24 cellular contexts compared by ENCODE assay signal in the genomic region with DNA sequence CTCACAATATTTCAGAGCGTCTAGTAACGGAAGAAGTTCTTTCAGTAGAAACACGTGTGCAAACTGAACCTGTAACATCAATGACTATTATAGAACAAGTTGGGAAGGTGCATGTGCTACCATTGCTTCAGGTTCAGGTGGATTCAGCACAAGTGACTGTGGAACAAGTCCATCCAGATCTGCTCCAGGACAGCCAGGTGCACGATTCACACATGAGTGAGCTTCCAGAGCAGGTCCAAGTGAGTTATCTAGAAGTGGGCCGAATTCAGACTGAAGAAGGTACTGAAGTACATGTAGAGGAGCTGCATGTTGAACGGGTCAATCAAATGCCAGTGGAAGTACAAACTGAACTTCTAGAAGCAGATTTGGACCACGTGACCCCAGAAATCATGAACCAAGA. TPM values are rescaled to one million over a fixed set of nuclear protein-coding genes. Genes with fewer than 3 reads are reported as not detected.
"Had no signal": no experiment of that assay in that cellular context is flagged by ENCODE, and none has a peak within 500 bp of the region (broad histone marks: within the 10 kb centered on the region; RNA-seq: fewer than 3 reads in every experiment).

No MANE protein-coding gene starts in this region.

- H3K9me3 Mint-ChIP-seq: activated naive CD4-positive, alpha-beta T cell treated with anti-CD3 and anti-CD28 coated beads, Interleukin-2, amount 50 U/mL, for 24 hours; activated T-cell treated with anti-CD3 and anti-CD28 coated beads, Interleukin-2, amount 50 U/mL, for 24 hours; activated T-helper 2 cell treated with anti-CD3 and anti-CD28 coated beads, Interferon-gamma antibody, Interleukin-2, Interleukin-4, amounts not matched to agents 10 μg/mL and 5 μg/mL and 100 μg/mL, durations not matched to agents 14 hours and 24 hours and 36 hours; central memory CD8-positive, alpha-beta T cell; neural crest cell; stimulated activated naive B cell treated with anti-CD40 and anti-IgM and Interleukin-4, amounts not matched to agents 10 μg/mL and 1 μg/mL and 100 μg/mL, for 72 hours; T-helper 1 cell treated with Interleukin-12 subunit alpha and Interleukin-12 subunit beta and Interleukin-4 antibody, amounts not matched to agents 30 μg/mL and 1 μg/mL, for 36 hours had no signal

- H3K4me3 ChIP-seq: colonic mucosa, left ventricle myocardium inferior, lung, right atrium auricular region, stomach, tibial artery had no signal

- H3K4me3 Mint-ChIP-seq: activated naive CD4-positive, alpha-beta T cell treated with anti-CD3 and anti-CD28 coated beads, Interleukin-2, amount 50 U/mL, for 24 hours; activated T-cell treated with anti-CD3 and anti-CD28 coated beads, Interleukin-2, amount 50 U/mL, for 24 hours; central memory CD8-positive, alpha-beta T cell; neural crest cell; stimulated activated naive B cell treated with anti-CD40 and anti-IgM and Interleukin-4, amounts not matched to agents 10 μg/mL and 1 μg/mL and 100 μg/mL, for 72 hours; T-helper 1 cell treated with Interleukin-12 subunit alpha and Interleukin-12 subunit beta and Interleukin-4 antibody, amounts not matched to agents 30 μg/mL and 1 μg/mL, for 36 hours had no signal

- H3K9me3 ChIP-seq: colonic mucosa, left ventricle myocardium inferior, right atrium auricular region, stomach, tibial artery had no signal

- H3K27me3 Mint-ChIP-seq: activated naive CD4-positive, alpha-beta T cell treated with anti-CD3 and anti-CD28 coated beads, Interleukin-2, amount 50 U/mL, for 24 hours; activated T-cell treated with anti-CD3 and anti-CD28 coated beads, Interleukin-2, amount 50 U/mL, for 24 hours; central memory CD8-positive, alpha-beta T cell; stimulated activated naive B cell treated with anti-CD40 and anti-IgM and Interleukin-4, amounts not matched to agents 10 μg/mL and 1 μg/mL and 100 μg/mL, for 72 hours had no signal

- H3K27ac Mint-ChIP-seq: activated naive CD4-positive, alpha-beta T cell treated with anti-CD3 and anti-CD28 coated beads, Interleukin-2, amount 50 U/mL, for 24 hours; activated T-cell treated with anti-CD3 and anti-CD28 coated beads, Interleukin-2, amount 50 U/mL, for 24 hours; activated T-helper 2 cell treated with anti-CD3 and anti-CD28 coated beads, Interferon-gamma antibody, Interleukin-2, Interleukin-4, amounts not matched to agents 10 μg/mL and 5 μg/mL and 100 μg/mL, durations not matched to agents 14 hours and 24 hours and 36 hours; stimulated activated naive B cell treated with anti-CD40 and anti-IgM and Interleukin-4, amounts not matched to agents 10 μg/mL and 1 μg/mL and 100 μg/mL, for 72 hours; T-helper 1 cell treated with Interleukin-12 subunit alpha and Interleukin-12 subunit beta and Interleukin-4 antibody, amounts not matched to agents 30 μg/mL and 1 μg/mL, for 36 hours had no signal

- H3K4me1 Mint-ChIP-seq: central memory CD8-positive, alpha-beta T cell; neural crest cell had no signal

- DNase-seq: activated CD4-positive, alpha-beta T cell treated with anti-CD3 and anti-CD28 coated beads for 48 hours; activated CD4-positive, alpha-beta T cell treated with anti-CD3 and anti-CD28 coated beads, Interleukin-2, amount 50 U/mL, for 48 hours; activated CD8-positive, alpha-beta memory T cell treated with anti-CD3 and anti-CD28 coated beads, Interleukin-2, amount 50 U/mL, for 48 hours; activated T-cell treated with anti-CD3 and anti-CD28 coated beads, Interleukin-2, amount 50 U/mL, for 24 hours; colonic mucosa; effector CD8-positive, alpha-beta T cell; left ventricle myocardium inferior; nucleus accumbens; stimulated activated CD4-positive, alpha-beta T cell treated with anti-CD3 and anti-CD28 coated beads, Interleukin-15, amount 100 ng/mL, for 24 hours; stimulated activated CD4-positive, alpha-beta T cell treated with anti-CD3 and anti-CD28 coated beads, Interleukin-2, amount 100 ng/mL, for 24 hours; stimulated activated naive B cell treated with anti-CD40 and anti-IgM and Interleukin-4, amounts not matched to agents 10 μg/mL and 1 μg/mL and 100 μg/mL, for 72 hours; stomach; T1000; tibial artery; WERI-Rb-1 had no signal

- ATAC-seq: activated CD4-positive, CD25-positive, alpha-beta regulatory T cell treated with anti-CD3 and anti-CD28 coated beads, Interleukin-2, amount 50 U/mL, for 24 hours; stimulated activated naive B cell treated with anti-CD40 and anti-IgM and Interleukin-4, amounts not matched to agents 10 μg/mL and 1 μg/mL and 100 μg/mL, for 72 hours had no signal

RNA-seq across cellular contexts. Expression of gene NIM1K, which starts 17.4 kb away (rescaled TPM):
- total RNA-seq: bronchial epithelial cell had no signal
